Comparison of ENCODE assay signal across 17 cellular contexts in the genomic region with DNA sequence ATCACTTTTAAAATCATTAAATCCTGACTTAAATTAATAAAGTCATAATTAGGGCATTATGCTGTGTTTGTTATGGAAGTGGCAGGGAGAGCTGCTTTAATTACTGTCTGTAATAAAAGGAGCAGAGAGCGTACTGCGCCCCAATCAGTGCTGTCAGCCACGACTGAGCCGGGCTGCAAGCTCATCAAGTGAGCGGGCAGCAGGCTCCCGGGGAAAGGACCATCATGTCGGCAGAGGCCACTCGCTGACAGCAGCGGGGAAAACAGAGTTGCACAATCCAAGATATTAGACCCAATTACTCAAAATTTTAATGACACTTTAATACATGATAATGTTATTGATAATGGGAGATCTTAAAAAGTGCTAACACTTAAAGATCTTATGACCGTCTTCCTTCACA.
DNase-seq lines count a peak whose midpoint lies in the region; ATAC-seq and TF ChIP-seq lines count a peak whose summit lies in the region.
"Had no signal": no experiment of that assay in that cellular context is flagged by ENCODE, and none has a peak within 500 bp of the region (broad histone marks: within the 10 kb centered on the region; RNA-seq: fewer than 3 reads in every experiment).

No MANE protein-coding gene starts in this region.

- no peak overlapping the region for H3K27ac Mint-ChIP-seq in stimulated activated naive CD8-positive, alpha-beta T cell treated with anti-CD3 and anti-CD28 coated beads, Interleukin-15, Interleukin-2, amounts not matched to agents 100 ng/mL and 50 ng/mL, for 24 hours
- peak overlapping the region; percentile 80 for H3K27ac Mint-ChIP-seq in activated B cell treated with CpG ODN at 0.5 μM for 24 hours
- peak overlapping the region in 5 of 6 donors; percentile 41 to 86 (median 76) for H3K27ac Mint-ChIP-seq in naive B cell

- peak overlapping the region; percentile 32 for H3K4me3 Mint-ChIP-seq in stimulated activated naive CD8-positive, alpha-beta T cell treated with anti-CD3 and anti-CD28 coated beads, Interleukin-15, Interleukin-2, amounts not matched to agents 100 ng/mL and 50 ng/mL, for 24 hours
- H3K4me3 Mint-ChIP-seq in activated B cell treated with CpG ODN at 0.5 μM for 24 hours (peak overlapping the region; percentile 81), naive B cell (peak overlapping the region; percentile 78 to 95 (median 86))
- H3K4me3 Mint-ChIP-seq: CD8-positive, alpha-beta T cell; HFFc6 had no signal

- TF ChIP-seq CTCF in activated B cell treated with CpG ODN at 0.5 μM for 24 hours (IDR thresholded peaks at IDR 0.05), result no peak

- peaks cover 38% of the 10 kb centered on the region for H3K36me3 Mint-ChIP-seq in stimulated activated naive CD8-positive, alpha-beta T cell treated with anti-CD3 and anti-CD28 coated beads, Interleukin-15, Interleukin-2, amounts not matched to agents 100 ng/mL and 50 ng/mL, for 24 hours (ENCODE audit: low read depth)
- H3K36me3 Mint-ChIP-seq in activated B cell treated with CpG ODN at 0.5 μM for 24 hours (ENCODE audit: low read depth) (peaks cover 10% of the 10 kb centered on the region), naive B cell (no peaks in the 10 kb centered on the region)

- CTCF ChIA-PET in activated B cell treated with CpG ODN at 0.5 μM for 24 hours (lab: Charles Lee), result interaction anchor here (1.2 kb wide), 1 partner anchor 15 kb away, joined by 4 read pairs; no protein-coding TSS in a partner anchor

- no peaks in the 10 kb centered on the region for H3K9me3 Mint-ChIP-seq in stimulated activated naive CD8-positive, alpha-beta T cell treated with anti-CD3 and anti-CD28 coated beads, Interleukin-15, Interleukin-2, amounts not matched to agents 100 ng/mL and 50 ng/mL, for 24 hours
- no peaks in the 10 kb centered on the region for H3K9me3 Mint-ChIP-seq in activated B cell treated with CpG ODN at 0.5 μM for 24 hours
- no peaks in the 10 kb centered on the region for H3K9me3 Mint-ChIP-seq in naive B cell
- H3K9me3 Mint-ChIP-seq: CD8-positive, alpha-beta T cell; HFFc6 had no signal

- POLR2A ChIA-PET in activated B cell treated with CpG ODN at 0.5 μM for 24 hours (lab: Charles Lee), result interaction anchor here (0.7 to 1.5 kb wide), 3 partner anchors 175 to 475 kb away, joined by 3 read pairs; a partner anchor contains a TSS

- no peak for DNase-seq in stimulated activated naive CD8-positive, alpha-beta T cell treated with anti-CD3 and anti-CD28 coated beads, Interleukin-15, Interleukin-2, amounts not matched to agents 100 U/mL and 50 U/mL, for 24 hours
- no peak for DNase-seq in activated B cell treated with CpG ODN at 0.5 μM for 24 hours
- no peak for DNase-seq in naive B cell
- DNase-seq in NCI-H2107 treated with DMSO at 0.1 percent for 48 hours (lab: John Stamatoyannopoulos, UW; ENCODE audit: unreplicated experiment), result no peak
- no peak for DNase-seq in NCI-H1694 (lab: John Stamatoyannopoulos, UW)
- no peak for DNase-seq in NCI-H2107 (lab: John Stamatoyannopoulos, UW)
- DNase-seq in NOMO-1 treated with dmso at 0.1 percent for 144 hours (lab: John Stamatoyannopoulos, UW; ENCODE audit: unreplicated experiment), result no peak
- DNase-seq: Calu3; CD8-positive, alpha-beta T cell; H7; HFFc6; KBM-7; NCI-H1436; NCI-H2029; NCI-H510A; NCI-H774 had no signal

- H3K27me3 Mint-ChIP-seq in stimulated activated naive CD8-positive, alpha-beta T cell treated with anti-CD3 and anti-CD28 coated beads, Interleukin-15, Interleukin-2, amounts not matched to agents 100 ng/mL and 50 ng/mL, for 24 hours, result no peaks in the 10 kb centered on the region
- H3K27me3 Mint-ChIP-seq in activated B cell treated with CpG ODN at 0.5 μM for 24 hours (no peaks in the 10 kb centered on the region), naive B cell (no peaks in the 10 kb centered on the region)

- no peak for ATAC-seq in stimulated activated naive CD8-positive, alpha-beta T cell treated with anti-CD3 and anti-CD28 coated beads, Interleukin-15, Interleukin-2, amounts not matched to agents 100 U/mL and 50 U/mL, for 24 hours
- ATAC-seq in activated B cell treated with CpG ODN at 0.5 μM for 24 hours (ENCODE audit: low read depth) (no peak), naive B cell (ENCODE audit: low read depth in 2 of 2) (no peak)
- ATAC-seq: CD8-positive, alpha-beta T cell had no signal

- peaks cover 14% of the 10 kb centered on the region for H3K4me1 Mint-ChIP-seq in stimulated activated naive CD8-positive, alpha-beta T cell treated with anti-CD3 and anti-CD28 coated beads, Interleukin-15, Interleukin-2, amounts not matched to agents 100 ng/mL and 50 ng/mL, for 24 hours (ENCODE audit: low read depth)
- peaks cover 68% of the 10 kb centered on the region for H3K4me1 Mint-ChIP-seq in activated B cell treated with CpG ODN at 0.5 μM for 24 hours
- H3K4me1 Mint-ChIP-seq in naive B cell, result peaks cover 41 to 66% (median 49%) of the 10 kb centered on the region in 3 donors

- intact Hi-C loops in activated B cell treated with CpG ODN at 0.5 μM for 24 hours (cut with micrococcal nuclease), result loop anchor here (5.0 kb wide), 4 partner anchors 176 to 869 kb away; a partner anchor contains a TSS

Comparison
In these comparisons a context has a peak if more than half of its experiments do, and no peak if none do; other contexts are left out.
1. H3K4me3 Mint-ChIP-seq: peak in every context shown above with its lines; median percentile 86 in naive B cell; 81 in activated B cell treated with CpG ODN at 0.5 μM for 24 hours; 32 in stimulated activated naive CD8-positive, alpha-beta T cell treated with anti-CD3 and anti-CD28 coated beads, Interleukin-15, Interleukin-2, amounts not matched to agents 100 ng/mL and 50 ng/mL, for 24 hours.